ENCODE assay signal across 20 cellular contexts in the genomic region with DNA sequence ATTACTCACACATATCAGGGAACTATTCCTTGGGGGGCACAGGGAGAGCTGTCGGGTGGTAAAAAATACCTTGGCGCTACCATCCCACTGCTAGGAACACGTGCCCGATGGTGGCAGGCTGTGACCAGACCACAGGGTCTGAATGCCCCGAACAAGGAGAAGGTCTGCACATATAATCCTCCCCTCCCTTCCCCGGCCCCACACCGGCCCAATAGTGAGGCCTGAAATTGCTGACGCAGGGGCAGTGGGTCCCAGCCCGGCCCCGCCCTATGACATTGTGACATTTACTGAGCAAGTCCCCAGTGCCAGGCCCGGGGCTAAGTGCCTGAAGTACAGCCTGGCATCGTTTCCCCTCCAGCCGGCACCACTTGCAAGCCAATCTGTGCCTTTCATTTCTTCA. TPM values are rescaled to one million over a fixed set of nuclear protein-coding genes. Genes with fewer than 3 reads are reported as not detected.
DNase-seq lines count a peak whose midpoint lies in the region; ATAC-seq, FAIRE-seq and TF ChIP-seq lines count a peak whose summit lies in the region.
"Had no signal": no experiment of that assay in that cellular context is flagged by ENCODE, and none has a peak within 500 bp of the region (broad histone marks: within the 10 kb centered on the region; RNA-seq: fewer than 3 reads in every experiment).

No MANE protein-coding gene starts in this region.

- no peak overlapping the region for H2BK12ac ChIP-seq in neuronal stem cell (ENCODE audit: low read length)

- no peak for ATAC-seq in central memory CD8-positive, alpha-beta T cell (replicated peaks; ENCODE audit: extremely low read depth, poor library complexity, severe bottlenecking)
- peak; percentile 82 for ATAC-seq in Right ventricle myocardium superior (ENCODE audit: poor library complexity)
- ATAC-seq: HCT116, PC-3 had no signal

- no peak overlapping the region for H2BK15ac ChIP-seq in neuronal stem cell (ENCODE audit: low read length)

- no peak overlapping the region for H2BK120ac ChIP-seq in neuronal stem cell (ENCODE audit: low read depth, low read length)

- H3K27ac ChIP-seq in neuronal stem cell (replicated peaks; ENCODE audit: low read length) (no peak overlapping the region), tibial artery (peak overlapping the region; percentile 92 to 94)
- H3K27ac ChIP-seq in CD4-positive, alpha-beta memory T cell (ENCODE audit: low read depth, low read length) = no peak overlapping the region
- H3K27ac ChIP-seq: GM23248 had no signal

- H3K27ac Mint-ChIP-seq in central memory CD8-positive, alpha-beta T cell (ENCODE audit: low read depth) = peak overlapping the region; percentile 40
- no peak overlapping the region for H3K27ac Mint-ChIP-seq in CD4-positive, alpha-beta memory T cell
- no peak overlapping the region for H3K27ac Mint-ChIP-seq in T-helper 2 cell treated with Interferon-gamma antibody and Interleukin-4, amounts not matched to agents 5 μg/mL and 100 μg/mL, for 36 hours

- no peak overlapping the region for H4K91ac ChIP-seq in neuronal stem cell (ENCODE audit: low read depth, low read length, poor library complexity)

- H3K36me3 Mint-ChIP-seq in central memory CD8-positive, alpha-beta T cell (ENCODE audit: insufficient read depth) = peaks cover 3% of the 10 kb centered on the region
- H3K36me3 Mint-ChIP-seq in CD4-positive, alpha-beta memory T cell = no peaks in the 10 kb centered on the region
- no peaks in the 10 kb centered on the region for H3K36me3 Mint-ChIP-seq in T-helper 2 cell treated with Interferon-gamma antibody and Interleukin-4, amounts not matched to agents 5 μg/mL and 100 μg/mL, for 36 hours (ENCODE audit: low read depth)

- intact Hi-C loops in Right ventricle myocardium superior (cut with DNase I) (loop anchor here (10.0 kb wide), 1 partner anchor 137 kb away; no protein-coding TSS in a partner anchor), tibial artery (cut with DNase I; ENCODE audit: low total_unique reads) (loop anchor here (10.0 kb wide), 1 partner anchor 97 kb away; no protein-coding TSS in a partner anchor)
- intact Hi-C loops in CD4-positive, alpha-beta memory T cell (cut with micrococcal nuclease) = no loop called here

- no CpG with 5 or more reads among the region's 13 CpGs for WGBS in neuronal stem cell (ENCODE audit: extremely low coverage in 2 of 2, insufficient read length in 2 of 2, insufficient replicate concordance in 1 of 2), 2 donors

- no peak overlapping the region for H3K9ac ChIP-seq in neuronal stem cell (ENCODE audit: low read depth, low read length, poor library complexity)
- H3K9ac ChIP-seq: GM23248 had no signal

- H3K27me3 ChIP-seq in neuronal stem cell (ENCODE audit: control insufficient read depth in 3 of 3, insufficient read depth in 3 of 3, low read depth in 1 of 3, low read length in 3 of 3) (no peaks in the 10 kb centered on the region), tibial artery (no peaks in the 10 kb centered on the region)
- no peaks in the 10 kb centered on the region for H3K27me3 ChIP-seq in CD4-positive, alpha-beta memory T cell (ENCODE audit: insufficient read depth, low read length)

- H3K4ac ChIP-seq in neuronal stem cell (ENCODE audit: low read length) = no peak overlapping the region

- POLR2A ChIA-PET in CD4-positive, alpha-beta memory T cell (lab: Charles Lee; ENCODE audit: partially characterized antibody) = no interaction called here

- CTCF ChIA-PET in CD4-positive, alpha-beta memory T cell (lab: Charles Lee; ENCODE audit: partially characterized antibody) = no interaction called here

- no peak overlapping the region for H3K14ac ChIP-seq in neuronal stem cell (ENCODE audit: low read length)

- H3K4me1 ChIP-seq in neuronal stem cell (ENCODE audit: control insufficient read depth in 2 of 2, insufficient read depth in 1 of 2, low read depth in 1 of 2, low read length in 2 of 2) = peaks cover 29 to 38% of the 10 kb centered on the region in 2 donors
- peaks cover 5 to 100% (median 67%) of the 10 kb centered on the region in 4 donors for H3K4me1 ChIP-seq in tibial artery
- no peaks in the 10 kb centered on the region for H3K4me1 ChIP-seq in CD4-positive, alpha-beta memory T cell (ENCODE audit: insufficient read depth, low read length)

- H3K4me3 ChIP-seq in neuronal stem cell (ENCODE audit: low read length in 2 of 2) (no peak overlapping the region), tibial artery (peak overlapping the region; percentile 6 to 15)
- H3K4me3 ChIP-seq in CD4-positive, alpha-beta memory T cell (ENCODE audit: low read length in 2 of 2) = no peak overlapping the region
- H3K4me3 ChIP-seq: GM23248 had no signal

- peaks cover 54% of the 10 kb centered on the region for H3K27me3 Mint-ChIP-seq in central memory CD8-positive, alpha-beta T cell
- peaks cover 5 to 7% of the 10 kb centered on the region in 2 donors for H3K27me3 Mint-ChIP-seq in CD4-positive, alpha-beta memory T cell
- H3K27me3 Mint-ChIP-seq in T-helper 2 cell treated with Interferon-gamma antibody and Interleukin-4, amounts not matched to agents 5 μg/mL and 100 μg/mL, for 36 hours (ENCODE audit: low read depth) = peaks cover 8% of the 10 kb centered on the region

- H2BK5ac ChIP-seq in neuronal stem cell (ENCODE audit: low read length) = peak overlapping the region; percentile 33

- no peaks in the 10 kb centered on the region for H3K4me1 Mint-ChIP-seq in central memory CD8-positive, alpha-beta T cell
- H3K4me1 Mint-ChIP-seq in CD4-positive, alpha-beta memory T cell = no peaks in the 10 kb centered on the region
- H3K4me1 Mint-ChIP-seq in T-helper 2 cell treated with Interferon-gamma antibody and Interleukin-4, amounts not matched to agents 5 μg/mL and 100 μg/mL, for 36 hours (ENCODE audit: low read depth) = no peaks in the 10 kb centered on the region

- no peak for DNase-seq in central memory CD8-positive, alpha-beta T cell (ENCODE audit: low spot score in 2 of 2)
- DNase-seq in Right ventricle myocardium superior (peak; percentile 83), neuronal stem cell (ENCODE audit: low spot score) (no peak), tibial artery (peak; percentile 80 to 98), GM19239 (ENCODE audit: insufficient read length, low spot score) (no peak)
- DNase-seq in CD4-positive, alpha-beta memory T cell = no peak
- no peak for DNase-seq in T-helper 2 cell treated with Interferon-gamma antibody and Interleukin-4, amounts not matched to agents 5 μg/mL and 100 μg/mL, for 36 hours (ENCODE audit: low spot score)
- DNase-seq: DMS 273 treated with DMSO at 0.1 percent for 48 hours, GF-D8, GM23248, KBM-7, MV-4-11, NCI-H1417 treated with DMSO at 0.1 percent for 48 hours, NCI-H1930, NCI-H446 treated with DMSO at 0.1 percent for 48 hours, NCI-H774, PC-3 had no signal

- H3K36me3 ChIP-seq in neuronal stem cell (replicated peaks in 1 of 2; ENCODE audit: control insufficient read depth in 2 of 2, insufficient read depth in 2 of 2, low read length in 2 of 2) (peaks cover 8 to 95% of the 10 kb centered on the region in 2 donors), tibial artery (no peaks in the 10 kb centered on the region)
- H3K36me3 ChIP-seq in CD4-positive, alpha-beta memory T cell (ENCODE audit: insufficient read depth, low read length) = no peaks in the 10 kb centered on the region

- H3K9me3 Mint-ChIP-seq in central memory CD8-positive, alpha-beta T cell = no peaks in the 10 kb centered on the region
- no peaks in the 10 kb centered on the region for H3K9me3 Mint-ChIP-seq in CD4-positive, alpha-beta memory T cell
- H3K9me3 Mint-ChIP-seq in T-helper 2 cell treated with Interferon-gamma antibody and Interleukin-4, amounts not matched to agents 5 μg/mL and 100 μg/mL, for 36 hours = no peaks in the 10 kb centered on the region

- H3K18ac ChIP-seq in neuronal stem cell (ENCODE audit: low read length) = peak overlapping the region; percentile 55

- H3K79me1 ChIP-seq in neuronal stem cell (ENCODE audit: low read depth, low read length) = peaks cover 17% of the 10 kb centered on the region

- TF ChIP-seq CTCF in tibial artery (IDR thresholded peaks at IDR 0.05) = no peak

- H2AK5ac ChIP-seq in neuronal stem cell (ENCODE audit: low read depth, low read length) = peak overlapping the region; percentile 50

- H3K9me3 ChIP-seq in neuronal stem cell (replicated peaks in 1 of 2; ENCODE audit: control insufficient read depth in 2 of 2, insufficient read depth in 1 of 2, low read depth in 1 of 2, low read length in 2 of 2) = peaks cover 3 to 15% of the 10 kb centered on the region in 2 donors
- H3K9me3 ChIP-seq in tibial artery = no peaks in the 10 kb centered on the region
- H3K9me3 ChIP-seq in CD4-positive, alpha-beta memory T cell (ENCODE audit: control insufficient read depth in 1 of 2, low read length in 2 of 2) = no peaks in the 10 kb centered on the region

- H3K4me3 Mint-ChIP-seq in central memory CD8-positive, alpha-beta T cell = no peak overlapping the region
- H3K4me3 Mint-ChIP-seq in CD4-positive, alpha-beta memory T cell = no peak overlapping the region
- no peak overlapping the region for H3K4me3 Mint-ChIP-seq in T-helper 2 cell treated with Interferon-gamma antibody and Interleukin-4, amounts not matched to agents 5 μg/mL and 100 μg/mL, for 36 hours

- H3K4me2 ChIP-seq in neuronal stem cell (ENCODE audit: insufficient read depth, low read length, poor library complexity, severe bottlenecking) = no peak overlapping the region

- no peak overlapping the region for H3K23ac ChIP-seq in neuronal stem cell (ENCODE audit: low read depth, low read length, poor library complexity)

- H4K8ac ChIP-seq in neuronal stem cell (ENCODE audit: low read depth, low read length) = no peak overlapping the region

- H2AFZ ChIP-seq in neuronal stem cell (ENCODE audit: low read length) = no peak overlapping the region
- H2AFZ ChIP-seq: GM23248 had no signal

- no peak for FAIRE-seq in GM19239 (lab: Jason Lieb, UNC)
- FAIRE-seq: GM12891, GM18507 had no signal

RNA-seq across cellular contexts. Expression of gene MN1, which starts 19.5 kb away (rescaled TPM):
- total RNA-seq in Right ventricle myocardium superior = 6.3 TPM
- polyA plus RNA-seq in neuronal stem cell (2013, experiment 1 of 2) = 18.7 TPM
- 21.3 TPM for polyA plus RNA-seq in neuronal stem cell (2013, experiment 2 of 2)
- total RNA-seq in CD4-positive, alpha-beta memory T cell = under 1 TPM; 0.35 to 0.58 TPM
- polyA plus RNA-seq in CD4-positive, alpha-beta memory T cell = under 1 TPM in 1 of 2 donors, not detected in 1; 0.02 TPM

Comparison
In these comparisons a context has a peak if more than half of its experiments do, and no peak if none do; other contexts are left out.
1. DNase-seq: peak in Right ventricle myocardium superior (single experiment) and tibial artery (2 of 2); none in central memory CD8-positive, alpha-beta T cell (0 of 2), neuronal stem cell (single experiment), GM19239 (single experiment), CD4-positive, alpha-beta memory T cell (0 of 5) and T-helper 2 cell treated with Interferon-gamma antibody and Interleukin-4, amounts not matched to agents 5 μg/mL and 100 μg/mL, for 36 hours (single experiment).
2. H3K27ac ChIP-seq: peak in tibial artery (2 of 2); none in neuronal stem cell (single experiment) and CD4-positive, alpha-beta memory T cell (single experiment).
3. H3K4me3 ChIP-seq: peak in tibial artery (2 of 2); none in neuronal stem cell (0 of 2) and CD4-positive, alpha-beta memory T cell (0 of 2).